Comparison of ENCODE assay signal across 12 cellular contexts in genomic region chr12:90399317-90399716, GRCh38.
"Had no signal": no experiment of that assay in that cellular context is flagged by ENCODE, and none has a peak within 500 bp of the region (broad histone marks: within the 10 kb centered on the region; RNA-seq: fewer than 3 reads in every experiment).

No MANE protein-coding gene starts in this region.

- H3K4me3 ChIP-seq: breast epithelium, dorsolateral prefrontal cortex, right atrium auricular region, smooth muscle cell, tibial artery, vagina had no signal

- H3K36me3 Mint-ChIP-seq: activated naive CD8-positive, alpha-beta T cell had no signal

- H3K4me1 Mint-ChIP-seq: T-helper 17 cell had no signal

- H3K27me3 ChIP-seq: breast epithelium, dorsolateral prefrontal cortex, right atrium auricular region, tibial artery, vagina had no signal

- FAIRE-seq: endometrium, keratinocyte had no signal

- H3K4me2 ChIP-seq: smooth muscle cell had no signal

- H3K27ac ChIP-seq: breast epithelium, dorsolateral prefrontal cortex, right atrium auricular region, tibial artery, vagina had no signal

- ATAC-seq: T-helper 17 cell had no signal

- H3K9me3 ChIP-seq: vagina had no signal

- H3K36me3 ChIP-seq: breast epithelium, right atrium auricular region, tibial artery, vagina had no signal

- DNase-seq: dorsolateral prefrontal cortex, posterior cingulate gyrus, T-helper 17 cell, tibial artery had no signal

- H3K4me1 ChIP-seq: breast epithelium, right atrium auricular region, tibial artery, vagina had no signal

- H3K27ac Mint-ChIP-seq: activated naive CD8-positive, alpha-beta T cell; activated T-helper 2 cell treated with anti-CD3 and anti-CD28 coated beads, Interferon-gamma antibody, Interleukin-2, Interleukin-4, amounts not matched to agents 10 μg/mL and 5 μg/mL and 100 μg/mL, durations not matched to agents 14 hours and 24 hours and 36 hours; T-helper 17 cell had no signal

- H3K4me3 Mint-ChIP-seq: activated naive CD8-positive, alpha-beta T cell; T-helper 17 cell had no signal
